In genomic region chr10:63986536-63986935, GRCh38 we compare ENCODE assay signal across 23 cellular contexts.
"Had no signal": no experiment of that assay in that cellular context is flagged by ENCODE, and none has a peak within 500 bp of the region (broad histone marks: within the 10 kb centered on the region; RNA-seq: fewer than 3 reads in every experiment).

No MANE protein-coding gene starts in this region.

- ATAC-seq: K562, Panc1, PC-3, SK-N-SH treated with all-trans-retinoic acid at 6 μM for 48 hours had no signal

- H3K27ac ChIP-seq: HL-60, KMS-11, RWPE1 had no signal

- DNase-seq: MV-4-11, NCI-H1048, NCI-H1105 treated with DMSO at 0.1 percent for 48 hours, NCI-H1417 treated with DMSO at 0.1 percent for 48 hours, NCI-H146, NCI-H1694 treated with DMSO at 0.1 percent for 48 hours, NCI-H2029, NCI-H2081 treated with DMSO at 0.1 percent for 48 hours, NCI-H2171 treated with DMSO at 0.1 percent for 48 hours, NCI-H345, NCI-H524, NCI-H526 treated with DMSO at 0.1 percent for 48 hours, NCI-H748 treated with DMSO at 0.1 percent for 48 hours, PC-3, SHP77 had no signal

- H3K4me3 ChIP-seq: K562 had no signal

- H3K9ac ChIP-seq: KMS-11 had no signal

- H3K36me3 Mint-ChIP-seq: IgD-negative memory B cell had no signal

- H3K4me2 ChIP-seq: KMS-11 had no signal

- H3K27me3 Mint-ChIP-seq: IgD-negative memory B cell had no signal

- FAIRE-seq: HTR-8/SVneo, K562 had no signal
